Comparison of ENCODE assay signal across 14 cellular contexts in genomic region chr6:159972506-159973268, GRCh38. TPM values are rescaled to one million over a fixed set of nuclear protein-coding genes. Genes with fewer than 3 reads are reported as not detected.
DNase-seq lines count a peak whose midpoint lies in the region; ATAC-seq, FAIRE-seq and TF ChIP-seq lines count a peak whose summit lies in the region.
"Had no signal": no experiment of that assay in that cellular context is flagged by ENCODE, and none has a peak within 500 bp of the region (broad histone marks: within the 10 kb centered on the region; RNA-seq: fewer than 3 reads in every experiment).

No MANE protein-coding gene starts in this region.

- H3K9ac ChIP-seq in KMS-11 (no peak overlapping the region), astrocyte (ENCODE audit: low read length) (no peak overlapping the region)

- peaks cover 14% of the 10 kb centered on the region for H3K36me3 Mint-ChIP-seq in T-helper 1 cell treated with Interleukin-12 subunit alpha and Interleukin-12 subunit beta and Interleukin-4 antibody, amounts not matched to agents 30 μg/mL and 1 μg/mL, for 36 hours (ENCODE audit: low read depth)
- H3K36me3 Mint-ChIP-seq in astrocyte (ENCODE audit: low read depth, unreplicated experiment) (no peaks in the 10 kb centered on the region), nephron progenitor cell (ENCODE audit: low read depth) (no peaks in the 10 kb centered on the region)

- no peak for ATAC-seq in SK-N-SH treated with all-trans-retinoic acid at 6 μM for 48 hours

- H3K27me3 ChIP-seq in KMS-11 (ENCODE audit: insufficient read depth, low read depth) (no peaks in the 10 kb centered on the region), astrocyte (ENCODE audit: insufficient read depth, low read length) (no peaks in the 10 kb centered on the region)
- H3K27me3 ChIP-seq: dorsolateral prefrontal cortex, spleen had no signal

- H3K79me2 ChIP-seq in KMS-11 (ENCODE audit: insufficient read depth, low read depth) (peaks cover 81% of the 10 kb centered on the region), astrocyte (ENCODE audit: insufficient read depth, low read length) (peaks cover 84% of the 10 kb centered on the region)

- no peaks in the 10 kb centered on the region for H3K9me3 ChIP-seq in astrocyte (ENCODE audit: insufficient read depth, low read depth, low read length)
- H3K9me3 ChIP-seq: spleen had no signal

- no peaks in the 10 kb centered on the region for H3K9me3 Mint-ChIP-seq in T-helper 1 cell treated with Interleukin-12 subunit alpha and Interleukin-12 subunit beta and Interleukin-4 antibody, amounts not matched to agents 30 μg/mL and 1 μg/mL, for 36 hours
- H3K9me3 Mint-ChIP-seq in astrocyte (ENCODE audit: unreplicated experiment) = no peaks in the 10 kb centered on the region
- H3K9me3 Mint-ChIP-seq in nephron progenitor cell = no peaks in the 10 kb centered on the region

- H4K20me1 ChIP-seq in KMS-11 (ENCODE audit: insufficient read depth) = no peaks in the 10 kb centered on the region
- H4K20me1 ChIP-seq in astrocyte (ENCODE audit: insufficient read depth, low read length) = peaks cover 67% of the 10 kb centered on the region

- H3K4me1 ChIP-seq in KMS-11 (ENCODE audit: low read depth, poor library complexity, severe bottlenecking) (peaks cover 84% of the 10 kb centered on the region), astrocyte (ENCODE audit: insufficient read depth, low read length) (peaks cover 13% of the 10 kb centered on the region)

- no peak for DNase-seq in T-helper 1 cell
- no peak for DNase-seq in astrocyte (ENCODE audit: low read depth)
- no peak for DNase-seq in nephron progenitor cell
- no peak for DNase-seq in GM10266 (ENCODE audit: extremely low spot score)
- DNase-seq in DMS153 (lab: John Stamatoyannopoulos, UW) = no peak
- DNase-seq: dorsolateral prefrontal cortex, foreskin melanocyte, kidney glomerular epithelial cell, NCI-H1092, spleen had no signal

- H2AFZ ChIP-seq in KMS-11 (ENCODE audit: low read depth) = no peak overlapping the region
- no peak overlapping the region for H2AFZ ChIP-seq in astrocyte (ENCODE audit: low read depth, low read length)

- H3K27me3 Mint-ChIP-seq in T-helper 1 cell treated with Interleukin-12 subunit alpha and Interleukin-12 subunit beta and Interleukin-4 antibody, amounts not matched to agents 30 μg/mL and 1 μg/mL, for 36 hours (ENCODE audit: low read depth) = no peaks in the 10 kb centered on the region
- H3K27me3 Mint-ChIP-seq in astrocyte (ENCODE audit: low read depth, unreplicated experiment) = no peaks in the 10 kb centered on the region
- peaks cover 4% of the 10 kb centered on the region for H3K27me3 Mint-ChIP-seq in nephron progenitor cell (ENCODE audit: low read depth, poor library complexity)

- TF ChIP-seq CTCF in KMS-11 (conservative IDR thresholded peaks at IDR 0.05; ENCODE audit: low read depth, low read length) = no peak
- no peak for TF ChIP-seq CTCF in astrocyte (IDR thresholded peaks at IDR 0.05; ENCODE audit: insufficient read depth, low read depth, low read length)
- TF ChIP-seq CTCF in nephron progenitor cell (IDR thresholded peaks at IDR 0.05) = no peak
- TF ChIP-seq CTCF in GM10266 (IDR thresholded peaks at IDR 0.05; ENCODE audit: control insufficient read depth, insufficient read depth, low read depth, missing control alignments) = no peak

- peak overlapping the region; percentile 53 for H3K4me3 Mint-ChIP-seq in T-helper 1 cell treated with Interleukin-12 subunit alpha and Interleukin-12 subunit beta and Interleukin-4 antibody, amounts not matched to agents 30 μg/mL and 1 μg/mL, for 36 hours
- H3K4me3 Mint-ChIP-seq in astrocyte (ENCODE audit: unreplicated experiment) (no peak overlapping the region), nephron progenitor cell (peak overlapping the region; percentile 10)

- H3K36me3 ChIP-seq in KMS-11 (ENCODE audit: insufficient read depth) (no peaks in the 10 kb centered on the region), astrocyte (ENCODE audit: insufficient read depth, low read length) (no peaks in the 10 kb centered on the region)
- H3K36me3 ChIP-seq: spleen had no signal

- H3K27ac Mint-ChIP-seq in T-helper 1 cell treated with Interleukin-12 subunit alpha and Interleukin-12 subunit beta and Interleukin-4 antibody, amounts not matched to agents 30 μg/mL and 1 μg/mL, for 36 hours = peak overlapping the region; percentile 72
- H3K27ac Mint-ChIP-seq in astrocyte (ENCODE audit: unreplicated experiment) (peak overlapping the region; percentile 76), nephron progenitor cell (peak overlapping the region; percentile 61)

- H3K27ac ChIP-seq in KMS-11 = peak overlapping the region; percentile 70
- H3K27ac ChIP-seq in astrocyte (ENCODE audit: low read depth, low read length) = no peak overlapping the region

- no peak for FAIRE-seq in astrocyte (lab: Jason Lieb, UNC)
- FAIRE-seq: A204.1 had no signal

- H3K4me3 ChIP-seq in KMS-11 (IDR thresholded peaks at IDR 0.05; ENCODE audit: insufficient read depth, low read depth, low read length) = no peak overlapping the region
- no peak overlapping the region for H3K4me3 ChIP-seq in astrocyte (ENCODE audit: insufficient read depth, low read depth, low read length)

- peaks cover 66% of the 10 kb centered on the region for H3K4me1 Mint-ChIP-seq in T-helper 1 cell treated with Interleukin-12 subunit alpha and Interleukin-12 subunit beta and Interleukin-4 antibody, amounts not matched to agents 30 μg/mL and 1 μg/mL, for 36 hours (ENCODE audit: low read depth)
- H3K4me1 Mint-ChIP-seq in astrocyte (ENCODE audit: low read depth, unreplicated experiment) (peaks cover 31% of the 10 kb centered on the region), nephron progenitor cell (peaks cover 72% of the 10 kb centered on the region)

- peak overlapping the region; percentile 97 for H3K4me2 ChIP-seq in KMS-11
- H3K4me2 ChIP-seq in astrocyte (ENCODE audit: low read length) = no peak overlapping the region

TF ChIP-seq in SK-N-SH treated with all-trans-retinoic acid at 6 μM for 48 hours, 23 proteins besides CTCF, POLR2A, EP300 and RAD21 (continues in another document):
- TF ChIP-seq ISL1 (CRISPR knock-in tag; IDR thresholded peaks at IDR 0.05) = no peak
- no peak for TF ChIP-seq CSDC2 (CRISPR knock-in tag; IDR thresholded peaks at IDR 0.05)
- no peak for TF ChIP-seq CREB5 (CRISPR knock-in tag; IDR thresholded peaks at IDR 0.05; ENCODE audit: low read depth)
- TF ChIP-seq TSHZ2 (CRISPR knock-in tag; IDR thresholded peaks at IDR 0.05) = no peak
- no peak for TF ChIP-seq ZNF70 (CRISPR knock-in tag; IDR thresholded peaks at IDR 0.05)
- TF ChIP-seq POU6F1 (CRISPR knock-in tag; IDR thresholded peaks at IDR 0.05; ENCODE audit: borderline replicate concordance, low read depth) = no peak

RNA-seq across cellular contexts. Expression of gene IGF2R, which starts 3.8 kb away (rescaled TPM):
- total RNA-seq in astrocyte = 172 and 173 TPM in 2 replicates
